In the genomic region with DNA sequence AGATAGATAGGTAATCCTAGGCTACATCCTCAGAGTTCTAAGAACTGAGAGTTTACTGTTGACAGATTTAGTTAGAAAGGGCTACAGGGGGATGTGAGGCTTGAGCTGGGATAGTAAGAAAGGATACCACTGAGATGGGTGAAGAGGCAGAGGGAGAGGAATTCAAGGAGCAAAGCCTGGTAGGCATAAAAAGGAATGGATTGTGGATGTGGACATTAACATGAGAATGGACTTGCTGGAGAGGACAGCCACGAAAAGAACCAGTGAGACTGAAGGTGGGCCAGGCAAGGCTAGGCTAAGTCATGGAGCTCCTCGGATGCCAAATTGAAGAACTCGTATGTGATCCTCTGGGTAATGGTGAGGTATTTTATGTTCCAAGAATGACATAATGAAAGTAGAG, we compare ENCODE assay signal across 23 cellular contexts.
DNase-seq lines count a peak whose midpoint lies in the region; ATAC-seq and TF ChIP-seq lines count a peak whose summit lies in the region.
"Had no signal": no experiment of that assay in that cellular context is flagged by ENCODE, and none has a peak within 500 bp of the region (broad histone marks: within the 10 kb centered on the region; RNA-seq: fewer than 3 reads in every experiment).

No MANE protein-coding gene starts in this region.

- no peaks in the 10 kb centered on the region for H3K9me3 ChIP-seq in Panc1 (ENCODE audit: control insufficient read depth, insufficient read depth, low read depth, low read length)
- H3K9me3 ChIP-seq in psoas muscle: no peaks in the 10 kb centered on the region
- H3K9me3 ChIP-seq: heart right ventricle had no signal

- in situ Hi-C loops in Panc1 (cut with HindIII; ENCODE audit: low pct_unique_long_range_greater_than_20kb, low sequenced_read_pairs): no loop called here

- H3K27me3 Mint-ChIP-seq in Calu3 (ENCODE audit: unreplicated experiment): no peaks in the 10 kb centered on the region
- H3K27me3 Mint-ChIP-seq: activated naive CD4-positive, alpha-beta T cell treated with anti-CD3 and anti-CD28 coated beads, Interleukin-2, amount 50 U/mL, for 24 hours; T-helper 17 cell had no signal

- DNase-seq in Calu3 (no peak), Panc1 (ENCODE audit: low read depth, low spot score) (no peak), dorsolateral prefrontal cortex (no peak), psoas muscle (no peak), NCI-H524 treated with DMSO at 0.1 percent for 48 hours (lab: John Stamatoyannopoulos, UW) (no peak)
- no peak for DNase-seq in activated naive CD4-positive, alpha-beta T cell treated with Interleukin-2 at 50 U/mL for 16 hours
- DNase-seq: activated T-cell treated with anti-CD3 and anti-CD28 coated beads, Interleukin-2, amount 50 U/mL, for 72 hours; cerebellar nuclear complex; effector CD4-positive, alpha-beta T cell; EL; erythroblast; foreskin keratinocyte; heart right ventricle; left cardiac atrium; mesendoderm; MV-4-11; NCI-H146; NCI-H524; T-helper 17 cell had no signal

- H3K4me3 Mint-ChIP-seq in Calu3 (ENCODE audit: low read depth, unreplicated experiment): no peak overlapping the region
- H3K4me3 Mint-ChIP-seq: activated naive CD4-positive, alpha-beta T cell treated with anti-CD3 and anti-CD28 coated beads, Interleukin-2, amount 50 U/mL, for 24 hours; activated T-cell treated with anti-CD3 and anti-CD28 coated beads, Interleukin-2, amount 50 U/mL, for 72 hours; CD14-positive monocyte; T-helper 17 cell had no signal

- BruUV-seq in Calu3 (replicated peaks; lab: Mats Ljungman, UMichigan): no TSS peak
- no TSS peak for BruUV-seq in Panc1 (replicated peaks; lab: Mats Ljungman, UMichigan)

- no peak overlapping the region for H3K4me3 ChIP-seq in Panc1 (ENCODE audit: low read depth in 2 of 2, low read length in 2 of 2)
- no peak overlapping the region for H3K4me3 ChIP-seq in dorsolateral prefrontal cortex
- H3K4me3 ChIP-seq in psoas muscle: no peak overlapping the region
- H3K4me3 ChIP-seq: heart right ventricle had no signal

- no peaks in the 10 kb centered on the region for H3K36me3 ChIP-seq in Panc1 (ENCODE audit: control insufficient read depth, insufficient read depth, low read length)
- no peaks in the 10 kb centered on the region for H3K36me3 ChIP-seq in psoas muscle (ENCODE audit: insufficient read depth in 1 of 2, low read depth in 1 of 2)
- H3K36me3 ChIP-seq: heart right ventricle had no signal

- intact Hi-C loops in Calu3 (cut with micrococcal nuclease; ENCODE audit: unreplicated experiment) (no loop called here), Panc1 (cut with micrococcal nuclease; ENCODE audit: unreplicated experiment) (no loop called here), dorsolateral prefrontal cortex (cut with DNase I) (no loop called here), psoas muscle (cut with DNase I) (no loop called here)

- ATAC-seq in Panc1 (no peak), psoas muscle (no peak), GM18502 (IDR thresholded peaks at IDR 0.05; ENCODE audit: poor library complexity, unreplicated experiment) (no peak)
- ATAC-seq: activated T-cell treated with anti-CD3 and anti-CD28 coated beads, Interleukin-2, amount 50 U/mL, for 72 hours; heart right ventricle; left cardiac atrium; T-helper 17 cell had no signal

- 63 to 94% (median 78%) methylated on average over 3 of the region's 3 CpGs for WGBS in psoas muscle, 3 donors

- no peaks in the 10 kb centered on the region for H3K9me3 Mint-ChIP-seq in Calu3 (ENCODE audit: low read depth, unreplicated experiment)
- H3K9me3 Mint-ChIP-seq: activated naive CD4-positive, alpha-beta T cell treated with anti-CD3 and anti-CD28 coated beads, Interleukin-2, amount 50 U/mL, for 24 hours; activated T-cell treated with anti-CD3 and anti-CD28 coated beads, Interleukin-2, amount 50 U/mL, for 72 hours had no signal

- peaks cover 61% of the 10 kb centered on the region for H3K4me1 Mint-ChIP-seq in Calu3 (ENCODE audit: low read depth, unreplicated experiment)
- H3K4me1 Mint-ChIP-seq: T-helper 17 cell had no signal

- POLR2A ChIA-PET in Panc1 (lab: Charles Lee): no interaction called here

- H3K27me3 ChIP-seq in Panc1 (ENCODE audit: control insufficient read depth, insufficient read depth, low read length): no peaks in the 10 kb centered on the region
- no peaks in the 10 kb centered on the region for H3K27me3 ChIP-seq in dorsolateral prefrontal cortex
- no peaks in the 10 kb centered on the region for H3K27me3 ChIP-seq in psoas muscle (ENCODE audit: insufficient read depth in 3 of 3, low read length in 2 of 3)
- H3K27me3 ChIP-seq: foreskin keratinocyte, heart right ventricle had no signal

- no peak for TF ChIP-seq CTCF in Calu3 (IDR thresholded peaks at IDR 0.05; ENCODE audit: unreplicated experiment)
- no peak for TF ChIP-seq CTCF in Panc1 (IDR thresholded peaks at IDR 0.05)
- TF ChIP-seq CTCF in dorsolateral prefrontal cortex (IDR thresholded peaks at IDR 0.05 in 54 of 56, conservative IDR thresholded peaks at IDR 0.05 in 2 of 56; ENCODE audit: low read depth in 1 of 56, partially characterized antibody in 56 of 56): no peak
- TF ChIP-seq CTCF in psoas muscle (IDR thresholded peaks at IDR 0.05): no peak

- CTCF ChIA-PET in Calu3 (lab: Charles Lee) (no interaction called here), Panc1 (lab: Charles Lee) (no interaction called here)

- H3K27ac Mint-ChIP-seq in Calu3 (ENCODE audit: unreplicated experiment): peak overlapping the region; percentile 43
- H3K27ac Mint-ChIP-seq: activated naive CD4-positive, alpha-beta T cell treated with anti-CD3 and anti-CD28 coated beads, Interleukin-2, amount 50 U/mL, for 24 hours; activated T-cell treated with anti-CD3 and anti-CD28 coated beads, Interleukin-2, amount 50 U/mL, for 72 hours; T-helper 17 cell had no signal

- H3K36me3 Mint-ChIP-seq in Calu3 (ENCODE audit: insufficient read depth, unreplicated experiment): peaks cover under 1% of the 10 kb centered on the region

- H3K4me1 ChIP-seq in Panc1 (ENCODE audit: control insufficient read depth, insufficient read depth, low read length) (peaks cover 3% of the 10 kb centered on the region), psoas muscle (peaks cover 42% of the 10 kb centered on the region)

- H3K27ac ChIP-seq in Panc1 (ENCODE audit: low read length) (peak overlapping the region; percentile 17; the same call in 1 of the 2 replicates), dorsolateral prefrontal cortex (peak overlapping the region in 36 of 59 donors; percentile 14 to 80 (median 54)), psoas muscle (peak overlapping the region; percentile 77)
- H3K27ac ChIP-seq: KMS-11 had no signal

Comparison
In these comparisons a context has a peak if more than half of its experiments do, and no peak if none do; other contexts are left out.
1. H3K27ac ChIP-seq: peak in every context shown above with its lines; median percentile 77 in psoas muscle; 54 in dorsolateral prefrontal cortex; 17 in Panc1.